8 cellular contexts compared by ENCODE assay signal in the genomic region with DNA sequence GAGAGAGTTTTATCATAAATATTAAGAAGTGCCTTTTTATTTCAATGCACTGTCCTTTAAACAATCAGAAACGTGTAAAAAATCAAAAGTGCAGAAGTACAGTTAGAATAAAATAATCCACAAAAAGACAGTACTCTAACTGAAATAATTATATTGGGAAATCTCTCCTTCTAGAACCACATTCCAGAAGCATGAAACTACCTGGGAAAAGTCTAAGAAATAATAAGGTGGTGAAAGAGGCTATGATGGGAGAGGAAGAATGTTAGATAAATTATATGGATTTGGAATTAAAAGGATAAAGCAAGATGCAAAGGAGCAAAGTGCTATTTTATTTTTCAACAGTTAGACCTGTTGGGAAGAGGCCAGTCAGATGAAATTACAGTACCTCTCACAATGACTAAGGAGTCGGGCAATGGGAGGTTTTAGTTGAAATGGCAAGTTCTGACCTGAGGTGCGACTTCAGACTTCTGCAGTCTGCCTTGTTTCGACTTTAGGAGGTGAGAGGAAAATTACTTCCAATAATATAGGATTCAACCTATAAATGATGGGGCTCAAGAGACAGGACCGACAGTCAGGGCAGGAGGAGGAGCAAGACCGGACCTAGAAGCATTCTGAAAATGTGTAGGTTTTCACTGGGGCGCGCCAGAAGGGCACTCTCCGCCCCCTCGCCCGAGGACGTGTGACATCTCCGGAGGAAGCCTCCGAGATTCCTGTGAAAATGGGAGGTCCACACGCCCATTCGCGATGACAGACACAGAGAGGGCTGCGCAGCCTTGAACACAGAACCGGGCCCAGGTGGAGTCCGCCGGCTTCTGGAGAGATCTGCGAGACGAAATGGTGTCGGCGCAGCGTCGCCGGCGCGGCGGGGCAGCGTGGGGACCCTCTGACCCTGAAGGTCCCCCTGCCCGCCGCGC. TPM values are rescaled to one million over a fixed set of nuclear protein-coding genes. Genes with fewer than 3 reads are reported as not detected.
DNase-seq lines count a peak whose midpoint lies in the region; ATAC-seq and TF ChIP-seq lines count a peak whose summit lies in the region.

No MANE protein-coding gene starts in this region.

- no peaks in the 10 kb centered on the region for H3K9me2 ChIP-seq in MM.1S (replicated peaks; ENCODE audit: insufficient read depth, low read length)

- H2AFZ ChIP-seq in MM.1S (ENCODE audit: low read length) = peak overlapping the region; percentile 72

- peak overlapping the region; percentile 65 for H3K9ac ChIP-seq in MM.1S (ENCODE audit: low read length)
- peak overlapping the region; percentile 83 to 87 for H3K9ac ChIP-seq in mucosa of rectum (ENCODE audit: low read depth in 1 of 2, low read length in 2 of 2)

- H3K79me2 ChIP-seq in MM.1S (ENCODE audit: low read length) = no peaks in the 10 kb centered on the region

- H3K27me3 Mint-ChIP-seq in activated CD4-positive, alpha-beta memory T cell treated with anti-CD3 and anti-CD28 coated beads for 36 hours = no peaks in the 10 kb centered on the region
- no peaks in the 10 kb centered on the region for H3K27me3 Mint-ChIP-seq in stimulated activated memory B cell treated with anti-CD40 and anti-IgM and Interleukin-4, amounts not matched to agents 10 μg/mL and 1 μg/mL and 100 μg/mL, for 72 hours

- ATAC-seq in stimulated activated memory B cell treated with anti-CD40 and anti-IgM and Interleukin-4, amounts not matched to agents 10 μg/mL and 1 μg/mL and 100 μg/mL, for 72 hours = peak; percentile 44

- H3K4me3 ChIP-seq in HFF-Myc (replicated peaks; ENCODE audit: low read depth, low read length) (peak overlapping the region; percentile 62), MM.1S (ENCODE audit: low read length) (peak overlapping the region; percentile 77), epithelial cell of proximal tubule (ENCODE audit: low read depth, low read length) (peak overlapping the region; percentile 98), mucosa of rectum (ENCODE audit: low read length in 2 of 2) (peak overlapping the region; percentile 89 to 95)

- peak overlapping the region; percentile 52; the same call in 1 of the 2 replicates for H3K4me2 ChIP-seq in MM.1S (ENCODE audit: low read depth, low read length)

- DNase-seq in NCI-H1417 (lab: John Stamatoyannopoulos, UW) (peak in 2 of 3 experiments; percentile 38 to 78), NCI-H1417 treated with DMSO at 0.1 percent for 48 hours (lab: John Stamatoyannopoulos, UW) (no peak), HFF-Myc (ENCODE audit: extremely low read depth, low read depth) (no peak), MM.1S (peak; percentile 45), epithelial cell of proximal tubule (ENCODE audit: low read depth) (no peak)
- DNase-seq in activated CD4-positive, alpha-beta memory T cell treated with anti-CD3 and anti-CD28 coated beads for 36 hours = peak; percentile 53

- no peaks in the 10 kb centered on the region for H3F3A ChIP-seq in MM.1S (ENCODE audit: insufficient read depth, low read length)

- H3K36me3 ChIP-seq in MM.1S (replicated peaks; ENCODE audit: insufficient read depth, low read length) = no peaks in the 10 kb centered on the region
- no peaks in the 10 kb centered on the region for H3K36me3 ChIP-seq in mucosa of rectum (ENCODE audit: control insufficient read depth in 2 of 2, insufficient read depth in 2 of 2, low read length in 2 of 2)

- H3K9me3 ChIP-seq in MM.1S (replicated peaks; ENCODE audit: insufficient read depth, low read length) (no peaks in the 10 kb centered on the region), mucosa of rectum (ENCODE audit: control insufficient read depth in 2 of 2, low read length in 2 of 2) (no peaks in the 10 kb centered on the region)

- H3K4me3 Mint-ChIP-seq in activated CD4-positive, alpha-beta memory T cell treated with anti-CD3 and anti-CD28 coated beads for 36 hours = peak overlapping the region; percentile 92
- peak overlapping the region; percentile 78 for H3K4me3 Mint-ChIP-seq in stimulated activated memory B cell treated with anti-CD40 and anti-IgM and Interleukin-4, amounts not matched to agents 10 μg/mL and 1 μg/mL and 100 μg/mL, for 72 hours

- no peaks in the 10 kb centered on the region for H3K9me3 Mint-ChIP-seq in activated CD4-positive, alpha-beta memory T cell treated with anti-CD3 and anti-CD28 coated beads for 36 hours
- H3K9me3 Mint-ChIP-seq in stimulated activated memory B cell treated with anti-CD40 and anti-IgM and Interleukin-4, amounts not matched to agents 10 μg/mL and 1 μg/mL and 100 μg/mL, for 72 hours = no peaks in the 10 kb centered on the region

- no peaks in the 10 kb centered on the region for H4K20me1 ChIP-seq in MM.1S (ENCODE audit: insufficient read depth, low read length)

- no peaks in the 10 kb centered on the region for H3K4me1 ChIP-seq in MM.1S (ENCODE audit: low read length)
- H3K4me1 ChIP-seq in mucosa of rectum (ENCODE audit: control insufficient read depth in 2 of 2, insufficient read depth in 2 of 2, low read length in 2 of 2) = peaks cover 11 to 25% of the 10 kb centered on the region in 2 donors

- H3K27ac ChIP-seq in MM.1S (ENCODE audit: low read length) (peak overlapping the region; percentile 32; the same call in 1 of the 2 replicates), mucosa of rectum (ENCODE audit: low read depth in 2 of 2, low read length in 2 of 2) (peak overlapping the region; percentile 85 to 88)

- H3K36me3 Mint-ChIP-seq in activated CD4-positive, alpha-beta memory T cell treated with anti-CD3 and anti-CD28 coated beads for 36 hours = peaks cover 2% of the 10 kb centered on the region
- no peaks in the 10 kb centered on the region for H3K36me3 Mint-ChIP-seq in stimulated activated memory B cell treated with anti-CD40 and anti-IgM and Interleukin-4, amounts not matched to agents 10 μg/mL and 1 μg/mL and 100 μg/mL, for 72 hours

- POLR2A ChIA-PET in activated CD4-positive, alpha-beta memory T cell treated with anti-CD3 and anti-CD28 coated beads for 36 hours (lab: Charles Lee) = interaction anchor here (1.5 to 1.7 kb wide), 3 partner anchors 61 to 146 kb away, joined by 4 to 14 read pairs (median 7); partner anchors contain the start of genes KPNA3 and TRIM13

- H3K27me3 ChIP-seq in MM.1S (replicated peaks; ENCODE audit: insufficient read depth, low read length) (no peaks in the 10 kb centered on the region), mucosa of rectum (ENCODE audit: control insufficient read depth in 2 of 2, insufficient read depth in 2 of 2, low read length in 2 of 2) (no peaks in the 10 kb centered on the region)

- intact Hi-C loops in activated CD4-positive, alpha-beta memory T cell treated with anti-CD3 and anti-CD28 coated beads for 36 hours (cut with micrococcal nuclease) = loop anchor here (1.0 to 5.0 kb wide), 9 partner anchors 62 to 1443 kb away; partner anchors contain the start of genes CAB39L, EBPL, SETDB2 and TRIM13

- H3K4me1 Mint-ChIP-seq in activated CD4-positive, alpha-beta memory T cell treated with anti-CD3 and anti-CD28 coated beads for 36 hours (ENCODE audit: low read depth) = peaks cover 12% of the 10 kb centered on the region
- peaks cover 36% of the 10 kb centered on the region for H3K4me1 Mint-ChIP-seq in stimulated activated memory B cell treated with anti-CD40 and anti-IgM and Interleukin-4, amounts not matched to agents 10 μg/mL and 1 μg/mL and 100 μg/mL, for 72 hours

- no peak overlapping the region for H3K27ac Mint-ChIP-seq in activated CD4-positive, alpha-beta memory T cell treated with anti-CD3 and anti-CD28 coated beads for 36 hours
- H3K27ac Mint-ChIP-seq in stimulated activated memory B cell treated with anti-CD40 and anti-IgM and Interleukin-4, amounts not matched to agents 10 μg/mL and 1 μg/mL and 100 μg/mL, for 72 hours = peak overlapping the region; percentile 68

- CTCF ChIA-PET in activated CD4-positive, alpha-beta memory T cell treated with anti-CD3 and anti-CD28 coated beads for 36 hours (lab: Charles Lee) = interaction anchor here (0.9 to 1.4 kb wide), 11 partner anchors 9 to 1134 kb away, joined by 3 to 18 read pairs (median 5); partner anchors contain the start of genes EBPL, KPNA3 and TRIM13

- no peak for TF ChIP-seq CTCF in HFF-Myc (IDR thresholded peaks at IDR 0.05; ENCODE audit: low read depth, low read length, missing control alignments)
- no peak for TF ChIP-seq CTCF in MM.1S (IDR thresholded peaks at IDR 0.05; ENCODE audit: low read length)
- TF ChIP-seq CTCF in epithelial cell of proximal tubule (conservative IDR thresholded peaks at IDR 0.05; ENCODE audit: low read depth, low read length) = no peak

RNA-seq across cellular contexts. Expression of gene SPRYD7, which starts 0.7 kb away (rescaled TPM):
- 1 to 10 TPM; 4.9 to 5.4 TPM for total RNA-seq in activated CD4-positive, alpha-beta memory T cell treated with anti-CD3 and anti-CD28 coated beads for 36 hours
- total RNA-seq in epithelial cell of proximal tubule = 4.8 and 8.2 TPM in 2 replicates

Comparison
In these comparisons a context has a peak if more than half of its experiments do, and no peak if none do; other contexts are left out.
1. DNase-seq: peak in NCI-H1417 (2 of 3), MM.1S (single experiment) and activated CD4-positive, alpha-beta memory T cell treated with anti-CD3 and anti-CD28 coated beads for 36 hours (single experiment); none in NCI-H1417 treated with DMSO at 0.1 percent for 48 hours (single experiment), HFF-Myc (single experiment) and epithelial cell of proximal tubule (single experiment).
2. Peak in every context shown above with its lines, with median percentiles within 50 percentile points of each other: H3K4me3 ChIP-seq.